Comparison of ENCODE assay signal across 31 cellular contexts in the genomic region with DNA sequence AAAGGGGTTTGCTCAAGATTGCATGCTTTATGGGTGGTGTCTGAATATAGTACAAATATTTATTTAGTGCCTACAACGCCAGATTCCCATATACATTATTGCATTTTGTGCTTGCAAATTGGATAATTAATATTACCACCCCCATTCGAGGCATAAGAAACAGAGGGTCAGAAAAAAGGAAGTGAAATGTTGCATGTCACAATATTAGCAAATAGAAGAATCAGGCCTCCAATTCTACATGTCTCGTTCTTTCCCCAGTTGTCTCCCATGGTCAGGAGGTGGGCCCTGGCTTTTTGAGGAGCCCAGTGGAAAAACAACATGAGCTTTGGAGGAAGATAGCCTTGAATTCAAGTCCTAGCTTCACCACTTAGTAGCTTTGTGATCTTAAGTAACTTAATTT.
"Had no signal": no experiment of that assay in that cellular context is flagged by ENCODE, and none has a peak within 500 bp of the region (broad histone marks: within the 10 kb centered on the region; RNA-seq: fewer than 3 reads in every experiment).

No MANE protein-coding gene starts in this region.

- H3K27ac ChIP-seq: adrenal gland, body of pancreas, esophagus muscularis mucosa, foreskin keratinocyte, gastrocnemius medialis, heart left ventricle had no signal

- DNase-seq: activated CD4-positive, alpha-beta memory T cell treated with anti-CD3 and anti-CD28 coated beads for 36 hours; activated CD4-positive, alpha-beta T cell treated with anti-CD3 and anti-CD28 coated beads for 36 hours; activated CD4-positive, alpha-beta T cell treated with anti-CD3 and anti-CD28 coated beads, Interleukin-2, amount 10 ng/mL, durations not matched to agents 24 days and 14 days; activated CD4-positive, CD25-positive, alpha-beta regulatory T cell; activated CD4-positive, CD25-positive, alpha-beta regulatory T cell treated with anti-CD3 and anti-CD28 coated beads, Interleukin-2, amount 50 U/mL, for 72 hours; activated CD8-positive, alpha-beta memory T cell treated with anti-CD3 and anti-CD28 coated beads, Interleukin-2, amount 10 ng/mL, durations not matched to agents 7 days and 5 days; activated CD8-positive, alpha-beta memory T cell treated with anti-CD3 and anti-CD28 coated beads, Interleukin-2, amount 50 U/mL, for 4 hours; activated CD8-positive, alpha-beta T cell treated with anti-CD3 and anti-CD28 coated beads, Interleukin-2, amount 10 ng/mL, durations not matched to agents 7 days and 5 days; activated effector memory CD4-positive, alpha-beta T cell treated with anti-CD3 and anti-CD28 coated beads, Interleukin-2, amount 50 U/mL, for 16 hours; activated naive CD4-positive, alpha-beta T cell treated with anti-CD3 and anti-CD28 coated beads for 36 hours; activated naive CD8-positive, alpha-beta T cell treated with anti-CD3 and anti-CD28 coated beads for 36 hours; activated naive CD8-positive, alpha-beta T cell treated with anti-CD3 and anti-CD28 coated beads, Interleukin-2, amount 50 U/mL, for 24 hours; activated T-cell treated with anti-CD3 and anti-CD28 coated beads, Interleukin-2, amount 50 U/mL, for 1 hour; activated T-cell treated with anti-CD3 and anti-CD28 coated beads, Interleukin-2, amount 50 U/mL, for 48 hours; adrenal gland; amygdala; aorta; body of pancreas; caudate nucleus; cortex of kidney; dermis blood vessel endothelial cell; effector CD4-positive, alpha-beta T cell; effector memory CD8-positive, alpha-beta T cell; erythroblast; foreskin keratinocyte; gastrocnemius medialis; glutamatergic neuron; hypothalamus had no signal

- H3K27me3 ChIP-seq: adrenal gland, body of pancreas, esophagus muscularis mucosa, foreskin keratinocyte, gastrocnemius medialis, heart left ventricle had no signal

- FAIRE-seq: colon had no signal

- H3K9me3 ChIP-seq: adrenal gland, body of pancreas, esophagus muscularis mucosa, gastrocnemius medialis, heart left ventricle had no signal

- H3K4me1 ChIP-seq: adrenal gland, foreskin keratinocyte had no signal

- ATAC-seq: activated CD4-positive, alpha-beta T cell treated with anti-CD3 and anti-CD28 coated beads for 36 hours; activated CD8-positive, alpha-beta memory T cell treated with anti-CD3 and anti-CD28 coated beads, Interleukin-2, amount 10 ng/mL, durations not matched to agents 7 days and 5 days; activated CD8-positive, alpha-beta T cell treated with anti-CD3 and anti-CD28 coated beads, Interleukin-2, amount 10 ng/mL, durations not matched to agents 7 days and 5 days; activated naive CD8-positive, alpha-beta T cell treated with anti-CD3 and anti-CD28 coated beads, Interleukin-2, amount 50 U/mL, for 24 hours; body of pancreas; effector memory CD8-positive, alpha-beta T cell; foreskin keratinocyte; gastrocnemius medialis; heart left ventricle had no signal

- H3K4me3 ChIP-seq: adrenal gland, body of pancreas, esophagus muscularis mucosa, gastrocnemius medialis, heart left ventricle had no signal

- H3K36me3 ChIP-seq: adrenal gland, esophagus muscularis mucosa, gastrocnemius medialis, heart left ventricle had no signal
